In genomic region chr19:47275866-47276461, GRCh38 we compare ENCODE assay signal across 9 cellular contexts. TPM values are rescaled to one million over a fixed set of nuclear protein-coding genes. Genes with fewer than 3 reads are reported as not detected.
DNase-seq lines count a peak whose midpoint lies in the region; ATAC-seq, FAIRE-seq and TF ChIP-seq lines count a peak whose summit lies in the region.
"Had no signal": no experiment of that assay in that cellular context is flagged by ENCODE, and none has a peak within 500 bp of the region (broad histone marks: within the 10 kb centered on the region; RNA-seq: fewer than 3 reads in every experiment).

No MANE protein-coding gene starts in this region.

- H3K4me2 ChIP-seq in astrocyte (ENCODE audit: low read length): peak overlapping the region; percentile 88

- DNase-seq in Right ventricle myocardium inferior (ENCODE audit: missing footprints) (peak; percentile 78), cardiac septum (ENCODE audit: low spot score) (no peak), astrocyte (ENCODE audit: low read depth) (peak; percentile 63), mesothelial cell of epicardium (ENCODE audit: low spot score in 2 of 2, unreplicated experiment in 2 of 2) (no peak), vagina (ENCODE audit: extremely low spot score in 2 of 2) (no peak), NCI-H187 treated with DMSO at 0.1 percent for 48 hours (lab: John Stamatoyannopoulos, UW) (no peak)

- H3K79me2 ChIP-seq in astrocyte (ENCODE audit: insufficient read depth, low read length): no peaks in the 10 kb centered on the region

- TF ChIP-seq CTCF in astrocyte (IDR thresholded peaks at IDR 0.05; ENCODE audit: insufficient read depth, low read depth, low read length) (no peak), mesothelial cell of epicardium (IDR thresholded peaks at IDR 0.05; ENCODE audit: unreplicated experiment) (no peak), vagina (IDR thresholded peaks at IDR 0.05) (no peak)

- H3K27me3 Mint-ChIP-seq in astrocyte (ENCODE audit: low read depth, unreplicated experiment) (no peaks in the 10 kb centered on the region), mesothelial cell of epicardium (ENCODE audit: low read depth) (no peaks in the 10 kb centered on the region)

- H3K9me3 ChIP-seq in astrocyte (ENCODE audit: insufficient read depth, low read depth, low read length): no peaks in the 10 kb centered on the region
- H3K9me3 ChIP-seq in vagina: no peaks in the 10 kb centered on the region

- peak overlapping the region; percentile 48 for H3K27ac ChIP-seq in astrocyte (ENCODE audit: low read depth, low read length)
- peak overlapping the region; percentile 99 for H3K27ac ChIP-seq in vagina

- intact Hi-C loops in Right ventricle myocardium inferior (cut with DNase I): loop anchor here (10.0 kb wide), 1 partner anchor 429 kb away; no protein-coding TSS in a partner anchor
- intact Hi-C loops in cardiac septum (cut with DNase I): no loop called here
- intact Hi-C loops in vagina (cut with DNase I): loop anchor here (10.0 kb wide), 1 partner anchor 239 kb away; the partner anchor contains the start of gene NAPA

- H3K36me3 Mint-ChIP-seq in astrocyte (ENCODE audit: low read depth, unreplicated experiment) (peaks cover 19% of the 10 kb centered on the region), mesothelial cell of epicardium (peaks cover 4% of the 10 kb centered on the region)

- no peak overlapping the region for H2AFZ ChIP-seq in astrocyte (ENCODE audit: low read depth, low read length)

- peaks cover 15% of the 10 kb centered on the region for H3K4me1 Mint-ChIP-seq in astrocyte (ENCODE audit: low read depth, unreplicated experiment)
- peaks cover 23% of the 10 kb centered on the region for H3K4me1 Mint-ChIP-seq in mesothelial cell of epicardium

- H3K9ac ChIP-seq in astrocyte (ENCODE audit: low read length): peak overlapping the region; percentile 60

- no peak for ATAC-seq in Right ventricle myocardium inferior
- no peak for ATAC-seq in HG03025 (IDR thresholded peaks at IDR 0.05; ENCODE audit: low FRiP score, unreplicated experiment)
- ATAC-seq in GM21526 (IDR thresholded peaks at IDR 0.05; ENCODE audit: low FRiP score, unreplicated experiment): no peak

- H3K27me3 ChIP-seq in astrocyte (ENCODE audit: insufficient read depth, low read length) (no peaks in the 10 kb centered on the region), vagina (no peaks in the 10 kb centered on the region)

- H3K36me3 ChIP-seq in astrocyte (ENCODE audit: insufficient read depth, low read length): no peaks in the 10 kb centered on the region
- H3K36me3 ChIP-seq in vagina: peaks cover 0 to 6% of the 10 kb centered on the region in 2 donors

- H3K4me3 Mint-ChIP-seq in astrocyte (ENCODE audit: unreplicated experiment): peak overlapping the region; percentile 77
- H3K4me3 Mint-ChIP-seq in mesothelial cell of epicardium: peak overlapping the region; percentile 77

- H3K27ac Mint-ChIP-seq in astrocyte (ENCODE audit: unreplicated experiment) (peak overlapping the region; percentile 77), mesothelial cell of epicardium (peak overlapping the region; percentile 66)

- no peak for FAIRE-seq in astrocyte (lab: Jason Lieb, UNC)

- TF ChIP-seq POLR2A in vagina (IDR thresholded peaks at IDR 0.05): no peak

- H3K4me1 ChIP-seq in astrocyte (ENCODE audit: insufficient read depth, low read length) (peaks cover 27% of the 10 kb centered on the region), vagina (peaks cover 49% of the 10 kb centered on the region)

- H3K9me3 Mint-ChIP-seq in astrocyte (ENCODE audit: unreplicated experiment) (no peaks in the 10 kb centered on the region), mesothelial cell of epicardium (no peaks in the 10 kb centered on the region)

- H3K4me3 ChIP-seq in astrocyte (ENCODE audit: insufficient read depth, low read depth, low read length) (no peak overlapping the region), vagina (peak overlapping the region; percentile 86 to 90)

- peaks cover 16% of the 10 kb centered on the region for H4K20me1 ChIP-seq in astrocyte (ENCODE audit: insufficient read depth, low read length)

RNA-seq across cellular contexts. Expression of gene INAFM1, which starts 1.3 kb away (rescaled TPM):
- 11.2 TPM for total RNA-seq in Right ventricle myocardium inferior
- 18.0 TPM for total RNA-seq in cardiac septum
- 23.6 and 25.7 TPM in 2 replicates for total RNA-seq in astrocyte
- 24.4 to 25.1 TPM (median 24.6 TPM) in 3 replicates for total RNA-seq in mesothelial cell of epicardium
- 18.9 TPM for total RNA-seq in vagina

RNA-seq across cellular contexts. Expression of gene CCDC9, which starts 19.6 kb away (rescaled TPM):
- total RNA-seq in Right ventricle myocardium inferior: 21.2 TPM
- total RNA-seq in cardiac septum: 23.1 TPM
- total RNA-seq in astrocyte: 44.6 and 45.5 TPM in 2 replicates
- 45.6 to 49.2 TPM (median 46.8 TPM) in 3 replicates for total RNA-seq in mesothelial cell of epicardium
- total RNA-seq in vagina: 19.2 TPM

RNA-seq across cellular contexts. Expression of gene C5AR1, which starts 33.7 kb away (rescaled TPM):
- 5.0 TPM for total RNA-seq in Right ventricle myocardium inferior
- 12.9 TPM for total RNA-seq in cardiac septum
- total RNA-seq in astrocyte: 4.6 and 5.2 TPM in 2 replicates
- 0.47 to 1.2 TPM (median 0.98 TPM) in 3 replicates for total RNA-seq in mesothelial cell of epicardium
- total RNA-seq in vagina: 12.5 TPM
- total RNA-seq: dermis microvascular lymphatic vessel endothelial cell had no signal

RNA-seq across cellular contexts. Expression of gene BBC3, which starts 45.0 kb away (rescaled TPM):
- total RNA-seq in Right ventricle myocardium inferior (5.0 TPM), cardiac septum (4.4 TPM), astrocyte (43.5 and 54.6 TPM in 2 replicates), mesothelial cell of epicardium (19.1 to 19.6 TPM (median 19.5 TPM) in 3 replicates), vagina (4.7 TPM)

RNA-seq across cellular contexts. Expression of gene C5AR2, which starts 56.0 kb away (rescaled TPM):
- 0.95 TPM for total RNA-seq in Right ventricle myocardium inferior
- 0.81 TPM for total RNA-seq in cardiac septum
- not detected in 2 replicates for total RNA-seq in astrocyte
- total RNA-seq in mesothelial cell of epicardium: not detected in 3 replicates
- 15.2 TPM for total RNA-seq in vagina

Comparison
In these comparisons a context has a peak if more than half of its experiments do, and no peak if none do; other contexts are left out.
1. DNase-seq: peak in Right ventricle myocardium inferior (single experiment) and astrocyte (single experiment); none in cardiac septum (single experiment), mesothelial cell of epicardium (0 of 2), vagina (0 of 2) and NCI-H187 treated with DMSO at 0.1 percent for 48 hours (single experiment).